In genomic region chr2:193988784-193989183, GRCh38 we compare ENCODE assay signal across 27 cellular contexts.
"Had no signal": no experiment of that assay in that cellular context is flagged by ENCODE, and none has a peak within 500 bp of the region (broad histone marks: within the 10 kb centered on the region; RNA-seq: fewer than 3 reads in every experiment).

No MANE protein-coding gene starts in this region.

- H3K4me3 Mint-ChIP-seq: dendritic cell treated with granulocyte-macrophage colony-stimulating factor and Interleukin-4, amounts not matched to agents 40 ng/mL and 50 ng/mL, for 4 days; naive B cell; natural killer cell treated with Interleukin-12 subunit alpha and Interleukin-12 subunit beta and Interleukin-15 and Interleukin-18, amount 100 ng/mL, for 72 hours; neural crest cell had no signal

- H3K4me2 ChIP-seq: smooth muscle cell had no signal

- H3K27me3 Mint-ChIP-seq: dendritic cell treated with granulocyte-macrophage colony-stimulating factor and Interleukin-4, amounts not matched to agents 40 ng/mL and 50 ng/mL, for 4 days; naive B cell; natural killer cell treated with Interleukin-12 subunit alpha and Interleukin-12 subunit beta and Interleukin-15 and Interleukin-18, amount 100 ng/mL, for 72 hours; progenitor cell of endocrine pancreas had no signal

- H3K9me3 ChIP-seq: colonic mucosa, esophagus muscularis mucosa, gastroesophageal sphincter, heart right ventricle, lower lobe of right lung, neutrophil, right lobe of liver, transverse colon, upper lobe of right lung, uterus had no signal

- H3K27ac Mint-ChIP-seq: dendritic cell treated with granulocyte-macrophage colony-stimulating factor and Interleukin-4, amounts not matched to agents 40 ng/mL and 50 ng/mL, for 4 days; naive B cell; natural killer cell treated with Interleukin-12 subunit alpha and Interleukin-12 subunit beta and Interleukin-15 and Interleukin-18, amount 100 ng/mL, for 72 hours; progenitor cell of endocrine pancreas had no signal

- ATAC-seq: foreskin keratinocyte; gastroesophageal sphincter; heart right ventricle; left ventricle myocardium superior; lower lobe of right lung; natural killer cell treated with Interleukin-12 subunit alpha and Interleukin-12 subunit beta and Interleukin-15 and Interleukin-18, amount 100 ng/mL, for 72 hours; right lobe of liver; stimulated activated naive CD8-positive, alpha-beta T cell treated with anti-CD3 and anti-CD28 coated beads, Interleukin-15, Interleukin-2, amounts not matched to agents 100 U/mL and 50 U/mL, for 24 hours; upper lobe of right lung had no signal

- H3K9ac ChIP-seq: parathyroid adenoma had no signal

- H3K9me3 Mint-ChIP-seq: neural crest cell had no signal

- H2AFZ ChIP-seq: parathyroid adenoma had no signal

- H3K36me3 Mint-ChIP-seq: naive B cell; natural killer cell treated with Interleukin-12 subunit alpha and Interleukin-12 subunit beta and Interleukin-15 and Interleukin-18, amount 100 ng/mL, for 72 hours had no signal

- H3K36me3 ChIP-seq: colonic mucosa, esophagus muscularis mucosa, gastroesophageal sphincter, heart right ventricle, lower lobe of right lung, neutrophil, right lobe of liver, transverse colon, upper lobe of right lung, uterus had no signal

- H3K27me3 ChIP-seq: colonic mucosa, esophagus muscularis mucosa, foreskin keratinocyte, gastroesophageal sphincter, heart right ventricle, neutrophil, right lobe of liver, transverse colon, upper lobe of right lung, uterus had no signal

- H3K4me3 ChIP-seq: colonic mucosa, esophagus muscularis mucosa, gastroesophageal sphincter, heart right ventricle, lower lobe of right lung, right lobe of liver, smooth muscle cell, transverse colon, upper lobe of right lung, uterus had no signal

- H3K27ac ChIP-seq: colonic mucosa, esophagus muscularis mucosa, foreskin keratinocyte, gastroesophageal sphincter, heart right ventricle, lower lobe of right lung, neutrophil, parathyroid adenoma, right lobe of liver, transverse colon, upper lobe of right lung, uterus had no signal

- H3K4me1 ChIP-seq: colonic mucosa, esophagus muscularis mucosa, foreskin keratinocyte, gastroesophageal sphincter, heart right ventricle, lower lobe of right lung, parathyroid adenoma, right lobe of liver, transverse colon, upper lobe of right lung, uterus had no signal

- DNase-seq: colonic mucosa; effector CD8-positive, alpha-beta T cell; foreskin keratinocyte; glutamatergic neuron; heart right ventricle; hippocampal formation; left ventricle myocardium superior; lower lobe of right lung; naive B cell; right lobe of liver; stimulated activated CD4-positive, alpha-beta T cell treated with anti-CD3 and anti-CD28 coated beads, Interleukin-12 subunit alpha, Interleukin-12 subunit beta, amount 100 ng/mL, for 4 hours; stimulated activated CD4-positive, alpha-beta T cell treated with anti-CD3 and anti-CD28 coated beads, Interleukin-1b, Interleukin-23, amount 100 ng/mL, for 48 hours; stimulated activated CD4-positive, alpha-beta T cell treated with anti-CD3 and anti-CD28 coated beads, Interleukin-4, amount 100 ng/mL, for 1 hour; stimulated activated CD8-positive, alpha-beta memory T cell treated with anti-CD3 and anti-CD28 coated beads, Interleukin-4, amount 100 ng/mL, for 48 hours; stimulated activated naive CD8-positive, alpha-beta T cell treated with anti-CD3 and anti-CD28 coated beads, Interleukin-15, Interleukin-2, amounts not matched to agents 100 U/mL and 50 U/mL, for 24 hours; transverse colon; upper lobe of right lung; uterus had no signal

- H3K4me1 Mint-ChIP-seq: naive B cell, neural crest cell had no signal

- H3K79me2 ChIP-seq: parathyroid adenoma had no signal
